ENCODE assay signal across 9 cellular contexts in the genomic region with DNA sequence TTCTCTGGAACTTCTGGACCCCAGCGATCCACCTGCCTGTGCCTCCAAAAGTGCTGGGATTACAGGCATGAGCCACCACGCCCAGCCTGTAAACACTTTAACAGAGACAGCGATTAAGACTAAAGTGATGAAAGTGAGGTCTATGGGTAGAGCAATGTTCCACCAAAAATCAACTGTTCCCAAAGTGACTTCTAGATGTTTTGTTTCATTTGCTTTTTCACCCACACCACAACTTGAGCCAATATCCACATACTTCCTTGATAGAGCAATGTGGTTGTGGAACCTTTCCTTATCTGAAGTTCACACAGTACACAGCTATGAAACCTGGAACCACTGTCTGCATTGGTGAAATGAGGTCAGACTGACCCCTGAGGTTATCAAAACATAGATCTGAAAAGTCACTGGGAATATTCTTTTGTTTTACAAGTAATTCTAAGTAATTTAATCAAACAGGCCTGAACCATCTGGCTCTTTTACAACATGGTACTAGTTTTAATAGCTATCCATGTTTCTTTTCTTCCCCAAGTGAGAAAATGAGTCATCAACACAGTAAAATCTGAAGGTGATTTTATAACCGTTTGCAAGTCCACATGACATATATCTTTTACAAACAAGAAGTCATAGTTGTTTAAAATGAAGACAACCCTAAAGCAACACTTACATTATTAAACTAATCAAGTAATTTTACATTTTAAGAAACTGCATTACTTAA.
DNase-seq lines count a peak whose midpoint lies in the region; ATAC-seq and TF ChIP-seq lines count a peak whose summit lies in the region.
"Had no signal": no experiment of that assay in that cellular context is flagged by ENCODE, and none has a peak within 500 bp of the region (broad histone marks: within the 10 kb centered on the region; RNA-seq: fewer than 3 reads in every experiment).

No MANE protein-coding gene starts in this region.

- no peaks in the 10 kb centered on the region for H3K79me2 ChIP-seq in SK-N-SH (ENCODE audit: insufficient read depth)

- H3K27me3 ChIP-seq in SK-N-SH (ENCODE audit: insufficient read depth) (no peaks in the 10 kb centered on the region), skeletal muscle satellite cell (ENCODE audit: control insufficient read depth, insufficient read depth, low read length) (no peaks in the 10 kb centered on the region), MG63 (no peaks in the 10 kb centered on the region), WERI-Rb-1 (ENCODE audit: insufficient read depth, low read depth, severe bottlenecking) (no peaks in the 10 kb centered on the region)

- DNase-seq in GF-D8 (lab: John Stamatoyannopoulos, UW) (peak; percentile 96), SK-N-SH (no peak), Right ventricle myocardium superior (no peak), MG63 (no peak), WERI-Rb-1 (no peak), NCI-H82 treated with DMSO at 0.1 percent for 48 hours (lab: John Stamatoyannopoulos, UW; ENCODE audit: unreplicated experiment) (no peak)
- DNase-seq: NCI-H526 treated with DMSO at 0.1 percent for 48 hours had no signal

- POLR2A ChIA-PET in SK-N-SH (lab: Yijun Ruan, JAX): interaction anchor here (0.5 kb wide), 1 partner anchor 8 kb away, joined by 3 read pairs; no protein-coding TSS in a partner anchor

- H3K4me3 ChIP-seq in SK-N-SH (ENCODE audit: low read depth in 2 of 2, low read length in 1 of 2) (no peak overlapping the region), skeletal muscle satellite cell (ENCODE audit: low read length) (no peak overlapping the region), MG63 (no peak overlapping the region), WERI-Rb-1 (ENCODE audit: low read depth, low read length) (no peak overlapping the region)

- H3K4me1 ChIP-seq in SK-N-SH (ENCODE audit: control insufficient read depth in 1 of 2, insufficient read depth in 2 of 2, low read depth in 1 of 2, low read length in 1 of 2) (peaks cover 0 to 27% of the 10 kb centered on the region in 2 experiments), skeletal muscle satellite cell (ENCODE audit: control insufficient read depth, insufficient read depth, low read length) (peaks cover 52% of the 10 kb centered on the region)

- no peaks in the 10 kb centered on the region for H3K9me2 ChIP-seq in SK-N-SH

- peak; percentile 87 for ATAC-seq in Right ventricle myocardium superior (ENCODE audit: poor library complexity)
- no peak for ATAC-seq in HG03565 (IDR thresholded peaks at IDR 0.05; ENCODE audit: unreplicated experiment)

- H2AFZ ChIP-seq in SK-N-SH (ENCODE audit: low read depth): no peak overlapping the region; the same call in 1 of the 2 replicates

- peak in 1 of 2 experiments; percentile 91; a peak in 2 of 4 replicates for TF ChIP-seq EP300 in SK-N-SH (IDR thresholded peaks at IDR 0.05; ENCODE audit: borderline replicate concordance in 1 of 2, low read depth in 1 of 2, low read length in 1 of 2)

- H3K9ac ChIP-seq in SK-N-SH (peak overlapping the region; percentile 56; the same call in 1 of the 2 replicates), skeletal muscle satellite cell (ENCODE audit: low read depth, low read length) (peak overlapping the region; percentile 7)

- H3K4me2 ChIP-seq in SK-N-SH: peak overlapping the region; percentile 38
- H3K4me2 ChIP-seq in skeletal muscle satellite cell (ENCODE audit: low read length): peak overlapping the region; percentile 2

- H3F3A ChIP-seq in SK-N-SH (replicated peaks; ENCODE audit: insufficient read depth): peaks cover 53% of the 10 kb centered on the region

- TF ChIP-seq CTCF in SK-N-SH (IDR thresholded peaks at IDR 0.05) (no peak), WERI-Rb-1 (IDR thresholded peaks at IDR 0.05; ENCODE audit: low read depth, low read length) (no peak)

- WGBS in SK-N-SH (ENCODE audit: low lambda C conversion rate): 73% methylated on average over 4 of the region's 4 CpGs

- CTCF ChIA-PET in SK-N-SH (lab: Yijun Ruan, JAX): interaction anchor here (1.3 to 1.5 kb wide), 2 partner anchors 11 to 69 kb away, joined by 3 to 4 read pairs; no protein-coding TSS in a partner anchor

- H4K20me1 ChIP-seq in SK-N-SH (ENCODE audit: insufficient read depth): no peaks in the 10 kb centered on the region

- H3K9me3 ChIP-seq in SK-N-SH (no peaks in the 10 kb centered on the region), skeletal muscle satellite cell (replicated peaks; ENCODE audit: low read length) (no peaks in the 10 kb centered on the region), MG63 (0 out of 2 replicates have a peak, but pooled peaks cover 2% of the 10 kb centered on the region), WERI-Rb-1 (ENCODE audit: severe bottlenecking) (no peaks in the 10 kb centered on the region)

- TF ChIP-seq RAD21 in SK-N-SH (IDR thresholded peaks at IDR 0.05; ENCODE audit: low read length): no peak

- H3K36me3 ChIP-seq in SK-N-SH (replicated peaks in 1 of 2; ENCODE audit: control insufficient read depth in 1 of 2, insufficient read depth in 2 of 2, low read length in 1 of 2): no peaks in the 10 kb centered on the region
- H3K36me3 ChIP-seq in skeletal muscle satellite cell (ENCODE audit: insufficient read depth, low read length): no peaks in the 10 kb centered on the region
- H3K36me3 ChIP-seq in MG63: no peaks in the 10 kb centered on the region
- H3K36me3 ChIP-seq in WERI-Rb-1: no peaks in the 10 kb centered on the region

- H3K27ac ChIP-seq in SK-N-SH (ENCODE audit: low read depth in 2 of 2, low read length in 1 of 2) (peak overlapping the region; percentile 70 to 99), WERI-Rb-1 (no peak overlapping the region)

- intact Hi-C loops in Right ventricle myocardium superior (cut with DNase I): no loop called here

TF ChIP-seq in SK-N-SH, 30 proteins besides CTCF, POLR2A, EP300 and RAD21 (continues in another document):
- TF ChIP-seq FOSL2 (IDR thresholded peaks at IDR 0.05; ENCODE audit: borderline replicate concordance, low read depth) (peak; percentile 69; the same call in 1 of the 2 replicates), GABPA (IDR thresholded peaks at IDR 0.05; ENCODE audit: low read depth) (no peak), TCF12 (IDR thresholded peaks at IDR 0.05) (peak; percentile 92), FOXM1 (IDR thresholded peaks at IDR 0.05; ENCODE audit: low read depth) (no peak), FOXJ3 (CRISPR knock-in tag; IDR thresholded peaks at IDR 0.05) (no peak), POLR2AphosphoS5 (IDR thresholded peaks at IDR 0.05; ENCODE audit: low read depth, low read length) (no peak; the same call in 1 of the 2 replicates), NRF1 (IDR thresholded peaks at IDR 0.05; ENCODE audit: low read depth, low read length) (no peak), MEF2A (IDR thresholded peaks at IDR 0.05; ENCODE audit: borderline replicate concordance, low read depth) (no peak; the same call in 1 of the 2 replicates), SMC3 (IDR thresholded peaks at IDR 0.05; ENCODE audit: low read depth, low read length) (no peak), RCOR1 (IDR thresholded peaks at IDR 0.05; ENCODE audit: low read length) (no peak)
- TF ChIP-seq, protein P1, sequence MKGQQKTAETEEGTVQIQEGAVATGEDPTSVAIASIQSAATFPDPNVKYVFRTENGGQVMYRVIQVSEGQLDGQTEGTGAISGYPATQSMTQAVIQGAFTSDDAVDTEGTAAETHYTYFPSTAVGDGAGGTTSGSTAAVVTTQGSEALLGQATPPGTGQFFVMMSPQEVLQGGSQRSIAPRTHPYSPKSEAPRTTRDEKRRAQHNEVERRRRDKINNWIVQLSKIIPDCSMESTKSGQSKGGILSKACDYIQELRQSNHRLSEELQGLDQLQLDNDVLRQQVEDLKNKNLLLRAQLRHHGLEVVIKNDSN (IDR thresholded peaks at IDR 0.05; ENCODE audit: borderline replicate concordance, low read depth): no peak
- TF ChIP-seq, protein P2, sequence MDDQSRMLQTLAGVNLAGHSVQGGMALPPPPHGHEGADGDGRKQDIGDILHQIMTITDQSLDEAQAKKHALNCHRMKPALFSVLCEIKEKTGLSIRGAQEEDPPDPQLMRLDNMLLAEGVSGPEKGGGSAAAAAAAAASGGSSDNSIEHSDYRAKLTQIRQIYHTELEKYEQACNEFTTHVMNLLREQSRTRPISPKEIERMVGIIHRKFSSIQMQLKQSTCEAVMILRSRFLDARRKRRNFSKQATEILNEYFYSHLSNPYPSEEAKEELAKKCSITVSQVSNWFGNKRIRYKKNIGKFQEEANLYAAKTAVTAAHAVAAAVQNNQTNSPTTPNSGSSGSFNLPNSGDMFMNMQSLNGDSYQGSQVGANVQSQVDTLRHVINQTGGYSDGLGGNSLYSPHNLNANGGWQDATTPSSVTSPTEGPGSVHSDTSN (IDR thresholded peaks at IDR 0.05): peak; percentile 72
- TF ChIP-seq, protein P3, sequence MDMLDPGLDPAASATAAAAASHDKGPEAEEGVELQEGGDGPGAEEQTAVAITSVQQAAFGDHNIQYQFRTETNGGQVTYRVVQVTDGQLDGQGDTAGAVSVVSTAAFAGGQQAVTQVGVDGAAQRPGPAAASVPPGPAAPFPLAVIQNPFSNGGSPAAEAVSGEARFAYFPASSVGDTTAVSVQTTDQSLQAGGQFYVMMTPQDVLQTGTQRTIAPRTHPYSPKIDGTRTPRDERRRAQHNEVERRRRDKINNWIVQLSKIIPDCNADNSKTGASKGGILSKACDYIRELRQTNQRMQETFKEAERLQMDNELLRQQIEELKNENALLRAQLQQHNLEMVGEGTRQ (IDR thresholded peaks at IDR 0.05; ENCODE audit: borderline replicate concordance, low read depth, low read length): no peak
- TF ChIP-seq, protein P4, sequence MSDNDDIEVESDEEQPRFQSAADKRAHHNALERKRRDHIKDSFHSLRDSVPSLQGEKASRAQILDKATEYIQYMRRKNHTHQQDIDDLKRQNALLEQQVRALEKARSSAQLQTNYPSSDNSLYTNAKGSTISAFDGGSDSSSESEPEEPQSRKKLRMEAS (IDR thresholded peaks at IDR 0.05; ENCODE audit: low read depth): peak; percentile 57
- TF ChIP-seq, protein P5, sequence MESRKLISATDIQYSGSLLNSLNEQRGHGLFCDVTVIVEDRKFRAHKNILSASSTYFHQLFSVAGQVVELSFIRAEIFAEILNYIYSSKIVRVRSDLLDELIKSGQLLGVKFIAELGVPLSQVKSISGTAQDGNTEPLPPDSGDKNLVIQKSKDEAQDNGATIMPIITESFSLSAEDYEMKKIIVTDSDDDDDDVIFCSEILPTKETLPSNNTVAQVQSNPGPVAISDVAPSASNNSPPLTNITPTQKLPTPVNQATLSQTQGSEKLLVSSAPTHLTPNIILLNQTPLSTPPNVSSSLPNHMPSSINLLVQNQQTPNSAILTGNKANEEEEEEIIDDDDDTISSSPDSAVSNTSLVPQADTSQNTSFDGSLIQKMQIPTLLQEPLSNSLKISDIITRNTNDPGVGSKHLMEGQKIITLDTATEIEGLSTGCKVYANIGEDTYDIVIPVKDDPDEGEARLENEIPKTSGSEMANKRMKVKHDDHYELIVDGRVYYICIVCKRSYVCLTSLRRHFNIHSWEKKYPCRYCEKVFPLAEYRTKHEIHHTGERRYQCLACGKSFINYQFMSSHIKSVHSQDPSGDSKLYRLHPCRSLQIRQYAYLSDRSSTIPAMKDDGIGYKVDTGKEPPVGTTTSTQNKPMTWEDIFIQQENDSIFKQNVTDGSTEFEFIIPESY (IDR thresholded peaks at IDR 0.05; ENCODE audit: borderline replicate concordance, low read depth): no peak
